Comparison of ENCODE assay signal across 17 cellular contexts in the genomic region with DNA sequence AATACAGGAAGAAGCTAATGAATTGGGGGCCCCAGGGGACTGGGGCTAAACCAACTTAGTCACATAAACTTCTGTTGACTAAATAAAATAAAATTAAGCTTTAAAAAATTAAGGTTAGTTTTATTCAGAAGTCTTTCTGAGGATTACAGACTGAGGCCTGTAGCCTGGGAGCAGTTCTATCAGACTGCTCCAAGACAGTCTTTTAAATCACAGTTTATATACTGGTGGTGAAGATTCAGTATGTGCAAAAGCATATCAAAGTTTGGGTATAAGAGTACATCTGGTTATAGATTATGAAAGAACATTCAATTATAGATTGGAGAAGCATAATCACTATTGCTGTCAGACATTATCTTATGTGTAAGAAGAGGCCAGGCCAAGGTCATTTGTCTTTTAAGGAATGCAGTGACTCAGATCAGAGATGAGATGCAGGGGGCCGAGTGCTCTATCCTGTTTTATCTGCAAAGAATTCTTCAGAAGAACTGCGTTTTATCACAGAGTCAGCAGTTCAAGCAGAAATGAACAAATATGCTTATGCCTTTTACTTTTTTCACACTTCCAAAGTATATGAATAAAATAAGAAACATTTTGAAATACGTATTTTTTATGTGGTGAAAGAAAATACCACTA.
DNase-seq lines count a peak whose midpoint lies in the region; ATAC-seq and TF ChIP-seq lines count a peak whose summit lies in the region.
"Had no signal": no experiment of that assay in that cellular context is flagged by ENCODE, and none has a peak within 500 bp of the region (broad histone marks: within the 10 kb centered on the region; RNA-seq: fewer than 3 reads in every experiment).

No MANE protein-coding gene starts in this region.

- ATAC-seq in omental fat pad (ENCODE audit: low FRiP score) (peak; percentile 59), GM21619 (IDR thresholded peaks at IDR 0.05; ENCODE audit: unreplicated experiment) (no peak), GM19463 (IDR thresholded peaks at IDR 0.05; ENCODE audit: unreplicated experiment) (no peak), HG03442 (IDR thresholded peaks at IDR 0.05; ENCODE audit: unreplicated experiment) (no peak)

- peak; percentile 3 for DNase-seq in M059J (ENCODE audit: low read depth)
- DNase-seq in astrocyte of the spinal cord (ENCODE audit: low read depth, low spot score): peak; percentile 5
- DNase-seq in kidney glomerular epithelial cell (lab: John Stamatoyannopoulos, UW): peak; percentile 3
- no peak for DNase-seq in omental fat pad (ENCODE audit: low spot score)
- no peak for DNase-seq in type B pancreatic cell (ENCODE audit: extremely low spot score, unreplicated experiment)
- DNase-seq: EL, MV-4-11, NCI-H1417, NCI-H1930, NCI-H2171 treated with DMSO at 0.1 percent for 48 hours, NCI-H748 treated with DMSO at 0.1 percent for 48 hours, OCI-M1, SHP77 treated with DMSO at 0.1 percent for 48 hours had no signal

- H3K4me1 Mint-ChIP-seq in type B pancreatic cell (ENCODE audit: unreplicated experiment): peaks cover 4% of the 10 kb centered on the region

- TF ChIP-seq CTCF in astrocyte of the spinal cord (IDR thresholded peaks at IDR 0.05; ENCODE audit: low read depth, low read length) (no peak), omental fat pad (IDR thresholded peaks at IDR 0.05) (no peak), type B pancreatic cell (conservative IDR thresholded peaks at IDR 0.05) (no peak)

- no peaks in the 10 kb centered on the region for H3K36me3 Mint-ChIP-seq in type B pancreatic cell

- H3K4me3 Mint-ChIP-seq in type B pancreatic cell: no peak overlapping the region

- in situ Hi-C loops in astrocyte of the spinal cord (cut with HindIII; ENCODE audit: low sequenced_read_pairs): no loop called here

- H3K27ac Mint-ChIP-seq in type B pancreatic cell: no peak overlapping the region

- H3K4me3 ChIP-seq in astrocyte of the spinal cord (ENCODE audit: low read depth, low read length): no peak overlapping the region
- H3K4me3 ChIP-seq: HAP-1 had no signal

- H3K9me3 Mint-ChIP-seq in type B pancreatic cell: peaks cover 5% of the 10 kb centered on the region

- H3K27me3 Mint-ChIP-seq in type B pancreatic cell: no peaks in the 10 kb centered on the region

Comparison
In these comparisons a context has a peak if more than half of its experiments do, and no peak if none do; other contexts are left out.
1. DNase-seq: peak in M059J (single experiment), astrocyte of the spinal cord (single experiment) and kidney glomerular epithelial cell (single experiment); none in omental fat pad (single experiment) and type B pancreatic cell (single experiment).